In genomic region chr2:10440736-10441135, GRCh38 we compare ENCODE assay signal across 23 cellular contexts.
"Had no signal": no experiment of that assay in that cellular context is flagged by ENCODE, and none has a peak within 500 bp of the region (broad histone marks: within the 10 kb centered on the region; RNA-seq: fewer than 3 reads in every experiment).

No MANE protein-coding gene starts in this region.

- H3K4me3 Mint-ChIP-seq: activated CD8-positive, alpha-beta memory T cell treated with anti-CD3 and anti-CD28 coated beads, Interleukin-2, amount 10 ng/mL, durations not matched to agents 7 days and 5 days; activated CD8-positive, alpha-beta T cell treated with anti-CD3 and anti-CD28 coated beads, Interleukin-2, amount 10 ng/mL, durations not matched to agents 7 days and 5 days; activated naive CD4-positive, alpha-beta T cell treated with anti-CD3 and anti-CD28 coated beads, Interleukin-2, amount 10 ng/mL, durations not matched to agents 7 days and 5 days; activated naive CD8-positive, alpha-beta T cell; activated T-helper 1 cell treated with anti-CD3 and anti-CD28 coated beads, Interleukin-12 subunit alpha, Interleukin-12 subunit beta, Interleukin-2, Interleukin-4 antibody, amounts not matched to agents 30 ng/mL and 10 ng/mL and 1 ng/mL, durations not matched to agents 14 hours and 24 hours and 36 hours had no signal

- H3K27me3 Mint-ChIP-seq: activated CD8-positive, alpha-beta memory T cell treated with anti-CD3 and anti-CD28 coated beads, Interleukin-2, amount 10 ng/mL, durations not matched to agents 7 days and 5 days; activated naive CD4-positive, alpha-beta T cell treated with anti-CD3 and anti-CD28 coated beads, Interleukin-2, amount 10 ng/mL, durations not matched to agents 7 days and 5 days; activated naive CD8-positive, alpha-beta T cell had no signal

- H3K27ac ChIP-seq: ascending aorta, brain microvascular endothelial cell had no signal

- ATAC-seq: activated CD8-positive, alpha-beta memory T cell treated with anti-CD3 and anti-CD28 coated beads, Interleukin-2, amount 10 ng/mL, durations not matched to agents 7 days and 5 days; activated CD8-positive, alpha-beta T cell treated with anti-CD3 and anti-CD28 coated beads, Interleukin-2, amount 10 ng/mL, durations not matched to agents 7 days and 5 days; esophagus mucosa had no signal

- H3K4me3 ChIP-seq: ascending aorta had no signal

- H3K27ac Mint-ChIP-seq: activated CD8-positive, alpha-beta memory T cell treated with anti-CD3 and anti-CD28 coated beads, Interleukin-2, amount 10 ng/mL, durations not matched to agents 7 days and 5 days; activated CD8-positive, alpha-beta T cell treated with anti-CD3 and anti-CD28 coated beads, Interleukin-2, amount 10 ng/mL, durations not matched to agents 7 days and 5 days; activated naive CD4-positive, alpha-beta T cell treated with anti-CD3 and anti-CD28 coated beads, Interleukin-2, amount 10 ng/mL, durations not matched to agents 7 days and 5 days; activated T-helper 1 cell treated with anti-CD3 and anti-CD28 coated beads, Interleukin-12 subunit alpha, Interleukin-12 subunit beta, Interleukin-2, Interleukin-4 antibody, amounts not matched to agents 30 ng/mL and 10 ng/mL and 1 ng/mL, durations not matched to agents 14 hours and 24 hours and 36 hours; activated T-helper 2 cell treated with anti-CD3 and anti-CD28 coated beads, Interferon-gamma antibody, Interleukin-2, Interleukin-4, amounts not matched to agents 10 μg/mL and 5 μg/mL and 100 μg/mL, durations not matched to agents 14 hours and 24 hours and 36 hours had no signal

- H3K27me3 ChIP-seq: ascending aorta, brain microvascular endothelial cell had no signal

- H3K9me3 Mint-ChIP-seq: activated naive CD4-positive, alpha-beta T cell treated with anti-CD3 and anti-CD28 coated beads, Interleukin-2, amount 10 ng/mL, durations not matched to agents 7 days and 5 days; activated T-helper 1 cell treated with anti-CD3 and anti-CD28 coated beads, Interleukin-12 subunit alpha, Interleukin-12 subunit beta, Interleukin-2, Interleukin-4 antibody, amounts not matched to agents 30 ng/mL and 10 ng/mL and 1 ng/mL, durations not matched to agents 14 hours and 24 hours and 36 hours; activated T-helper 2 cell treated with anti-CD3 and anti-CD28 coated beads, Interferon-gamma antibody, Interleukin-2, Interleukin-4, amounts not matched to agents 10 μg/mL and 5 μg/mL and 100 μg/mL, durations not matched to agents 14 hours and 24 hours and 36 hours had no signal

- DNase-seq: activated CD4-positive, alpha-beta T cell treated with anti-CD3 and anti-CD28 coated beads for 48 hours; activated CD4-positive, alpha-beta T cell treated with anti-CD3 and anti-CD28 coated beads, Interleukin-2, amount 50 U/mL, for 1 hour; activated CD4-positive, alpha-beta T cell treated with anti-CD3 and anti-CD28 coated beads, Interleukin-2, amount 50 U/mL, for 48 hours; activated CD4-positive, CD25-positive, alpha-beta regulatory T cell; activated CD4-positive, CD25-positive, alpha-beta regulatory T cell treated with anti-CD3 and anti-CD28 coated beads, Interleukin-2, amount 50 U/mL, for 72 hours; activated CD8-positive, alpha-beta memory T cell treated with anti-CD3 and anti-CD28 coated beads, Interleukin-2, amount 10 ng/mL, durations not matched to agents 7 days and 5 days; activated CD8-positive, alpha-beta memory T cell treated with anti-CD3 and anti-CD28 coated beads, Interleukin-2, amount 50 U/mL, for 4 hours; activated CD8-positive, alpha-beta T cell treated with anti-CD3 and anti-CD28 coated beads, Interleukin-2, amount 10 ng/mL, durations not matched to agents 7 days and 5 days; activated effector memory CD4-positive, alpha-beta T cell treated with anti-CD3 and anti-CD28 coated beads, Interleukin-2, amount 50 U/mL, for 16 hours; activated naive CD4-positive, alpha-beta T cell treated with anti-CD3 and anti-CD28 coated beads, Interleukin-2, amount 10 ng/mL, durations not matched to agents 7 days and 5 days; activated T-cell treated with anti-CD3 and anti-CD28 coated beads, Interleukin-2, amount 50 U/mL, for 1 hour; activated T-cell treated with anti-CD3 and anti-CD28 coated beads, Interleukin-2, amount 50 U/mL, for 48 hours; brain microvascular endothelial cell; cortex of kidney; effector CD8-positive, alpha-beta T cell; foreskin fibroblast; head of caudate nucleus; T-helper 2 cell had no signal

- H3K9me3 ChIP-seq: ascending aorta had no signal
